15 cellular contexts compared by ENCODE assay signal in genomic region chr9:818958-819357, GRCh38. TPM values are rescaled to one million over a fixed set of nuclear protein-coding genes. Genes with fewer than 3 reads are reported as not detected.
A peak's percentile ranks its signal among the peaks of the same experiment; 100 is the strongest.
DNase-seq lines count a peak whose midpoint lies in the region; TF ChIP-seq lines count a peak whose summit lies in the region.
"Had no signal": no experiment of that assay in that cellular context is flagged by ENCODE, and none has a peak within 500 bp of the region (broad histone marks: within the 10 kb centered on the region; RNA-seq: fewer than 3 reads in every experiment).

No MANE protein-coding gene starts in this region.

- CTCF ChIA-PET in activated CD4-positive, alpha-beta T cell treated with anti-CD3 and anti-CD28 coated beads, Interleukin-2, amount 10 ng/mL, durations not matched to agents 7 days and 5 days (lab: Charles Lee) = no interaction called here

- no peak overlapping the region for H3K27ac Mint-ChIP-seq in activated CD4-positive, alpha-beta T cell treated with anti-CD3 and anti-CD28 coated beads, Interleukin-2, amount 10 ng/mL, durations not matched to agents 7 days and 5 days
- H3K27ac Mint-ChIP-seq: CD4-positive, alpha-beta T cell had no signal

- no peak for TF ChIP-seq EP300 in sigmoid colon (IDR thresholded peaks at IDR 0.05)

- peaks cover 13% of the 10 kb centered on the region for H3K27me3 Mint-ChIP-seq in activated CD4-positive, alpha-beta T cell treated with anti-CD3 and anti-CD28 coated beads, Interleukin-2, amount 10 ng/mL, durations not matched to agents 7 days and 5 days

- H3K4me3 Mint-ChIP-seq in activated CD4-positive, alpha-beta T cell treated with anti-CD3 and anti-CD28 coated beads, Interleukin-2, amount 10 ng/mL, durations not matched to agents 7 days and 5 days = no peak overlapping the region
- H3K4me3 Mint-ChIP-seq: CD4-positive, alpha-beta T cell had no signal

- no peak overlapping the region for H3K27ac ChIP-seq in sigmoid colon
- H3K27ac ChIP-seq: A549; BLaER1 treated with 17β-estradiol and CSF1 and Interleukin-3, amounts not matched to agents 10 nM and 100 nM had no signal

- POLR2A ChIA-PET in activated CD4-positive, alpha-beta T cell treated with anti-CD3 and anti-CD28 coated beads, Interleukin-2, amount 10 ng/mL, durations not matched to agents 7 days and 5 days (lab: Charles Lee) = no interaction called here

- H3K9me3 ChIP-seq in sigmoid colon = no peaks in the 10 kb centered on the region
- H3K9me3 ChIP-seq: A549; BLaER1 treated with 17β-estradiol and CSF1 and Interleukin-3, amounts not matched to agents 10 nM and 100 nM had no signal

- TF ChIP-seq CTCF in AG10803 (conservative IDR thresholded peaks at IDR 0.05; ENCODE audit: low read length) (no peak), sigmoid colon (IDR thresholded peaks at IDR 0.05) (no peak)

- no peaks in the 10 kb centered on the region for H3K9me3 Mint-ChIP-seq in activated CD4-positive, alpha-beta T cell treated with anti-CD3 and anti-CD28 coated beads, Interleukin-2, amount 10 ng/mL, durations not matched to agents 7 days and 5 days
- H3K9me3 Mint-ChIP-seq: CD4-positive, alpha-beta T cell had no signal

- H3K4me1 Mint-ChIP-seq in activated CD4-positive, alpha-beta T cell treated with anti-CD3 and anti-CD28 coated beads, Interleukin-2, amount 10 ng/mL, durations not matched to agents 7 days and 5 days = no peaks in the 10 kb centered on the region

- DNase-seq in AG10803 (ENCODE audit: low read depth) = peak; percentile 27
- DNase-seq in GM04504 (ENCODE audit: low read depth) = peak; percentile 1
- DNase-seq in fibroblast of gingiva (ENCODE audit: low read depth) = peak; percentile 29
- DNase-seq in sigmoid colon = peak; percentile 69
- DNase-seq in NCI-H2081 treated with DMSO at 0.1 percent for 48 hours (lab: John Stamatoyannopoulos, UW) = no peak
- no peak for DNase-seq in AG08396 (ENCODE audit: low spot score)
- no peak for DNase-seq in activated CD4-positive, alpha-beta T cell treated with anti-CD3 and anti-CD28 coated beads, Interleukin-2, amount 10 ng/mL, durations not matched to agents 7 days and 5 days
- DNase-seq: AML-193; Calu3; CD4-positive, alpha-beta T cell; DMS 273 treated with DMSO at 0.1 percent for 48 hours had no signal

- intact Hi-C loops in sigmoid colon (cut with DNase I) = no loop called here

- no peaks in the 10 kb centered on the region for H3K27me3 ChIP-seq in sigmoid colon
- H3K27me3 ChIP-seq: BLaER1 treated with 17β-estradiol and CSF1 and Interleukin-3, amounts not matched to agents 10 nM and 100 nM had no signal

- H3K4me1 ChIP-seq in sigmoid colon = peaks cover 0 to 5% (median 0%) of the 10 kb centered on the region in 4 donors
- H3K4me1 ChIP-seq: A549; BLaER1 treated with 17β-estradiol and CSF1 and Interleukin-3, amounts not matched to agents 10 nM and 100 nM had no signal

- TF ChIP-seq POLR2A in sigmoid colon (IDR thresholded peaks at IDR 0.05) = no peak

- H3K36me3 Mint-ChIP-seq in activated CD4-positive, alpha-beta T cell treated with anti-CD3 and anti-CD28 coated beads, Interleukin-2, amount 10 ng/mL, durations not matched to agents 7 days and 5 days (ENCODE audit: low read depth) = no peaks in the 10 kb centered on the region

- WGBS in sigmoid colon, 2 donors = 42 to 57% methylated on average over 3 of the region's 3 CpGs

- no peaks in the 10 kb centered on the region for H3K36me3 ChIP-seq in sigmoid colon
- H3K36me3 ChIP-seq: BLaER1 treated with 17β-estradiol and CSF1 and Interleukin-3, amounts not matched to agents 10 nM and 100 nM had no signal

- no peak overlapping the region for H3K4me3 ChIP-seq in AG10803 (ENCODE audit: low read length)
- no peak overlapping the region for H3K4me3 ChIP-seq in sigmoid colon
- H3K4me3 ChIP-seq: A549; BLaER1 treated with 17β-estradiol and CSF1 and Interleukin-3, amounts not matched to agents 10 nM and 100 nM; GM12878 had no signal

RNA-seq across cellular contexts. Expression of gene DMRT1, which starts 22.5 kb away (rescaled TPM):
- not detected for total RNA-seq in sigmoid colon
- polyA plus RNA-seq in sigmoid colon = under 1 TPM in 1 of 3 donors, not detected in 2; 0.60 TPM
- total RNA-seq in activated CD4-positive, alpha-beta T cell treated with anti-CD3 and anti-CD28 coated beads, Interleukin-2, amount 10 ng/mL, durations not matched to agents 7 days and 5 days = not detected
- total RNA-seq: Calu3; CD4-positive, alpha-beta T cell had no signal
- polyA plus RNA-seq: A549, AG04450 had no signal

Comparison
In these comparisons a context has a peak if more than half of its experiments do, and no peak if none do; other contexts are left out.
1. DNase-seq: peak in AG10803 (single experiment), GM04504 (single experiment), fibroblast of gingiva (single experiment) and sigmoid colon (single experiment); none in NCI-H2081 treated with DMSO at 0.1 percent for 48 hours (single experiment), AG08396 (single experiment) and activated CD4-positive, alpha-beta T cell treated with anti-CD3 and anti-CD28 coated beads, Interleukin-2, amount 10 ng/mL, durations not matched to agents 7 days and 5 days (single experiment).